In the genomic region with DNA sequence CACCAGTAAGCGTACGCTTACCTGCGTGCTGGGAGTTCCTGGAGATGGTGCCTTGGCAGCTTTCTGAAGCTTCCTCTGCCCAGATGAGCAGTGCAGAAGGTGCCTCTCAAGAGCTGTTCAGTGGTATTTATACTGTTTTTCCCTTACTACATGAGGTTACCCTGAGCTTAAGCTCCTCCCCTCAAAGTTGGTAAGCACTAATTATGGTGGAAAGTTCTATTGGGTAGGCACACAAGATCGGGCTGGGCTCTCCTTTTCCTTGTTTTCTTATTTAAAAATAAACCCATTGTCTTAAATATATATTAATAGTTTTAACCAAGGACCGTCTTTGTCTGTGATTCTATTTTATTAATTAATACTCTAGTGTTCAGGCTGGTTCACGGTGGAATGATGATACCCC, we compare ENCODE assay signal across 12 cellular contexts. TPM values are rescaled to one million over a fixed set of nuclear protein-coding genes. Genes with fewer than 3 reads are reported as not detected.
"Had no signal": no experiment of that assay in that cellular context is flagged by ENCODE, and none has a peak within 500 bp of the region (broad histone marks: within the 10 kb centered on the region; RNA-seq: fewer than 3 reads in every experiment).

Gene COL10A1, minus strand, starts transcription at position 101 of the 400 bp plus-strand sequence. CDS start 640 bp downstream, outside the sequence.

- FAIRE-seq: HTR-8/SVneo, K562 had no signal

- H3K4me1 ChIP-seq: HAP-1 had no signal

- H3K4me3 ChIP-seq: GM23248, HAP-1, K562 had no signal

- DNase-seq: GM23248, GOT3, H7, HFFc6, IMR-90 had no signal

- H3K9me3 ChIP-seq: HAP-1 had no signal

- H2AFZ ChIP-seq: GM23248 had no signal

- H3K36me3 ChIP-seq: HAP-1 had no signal

- ATAC-seq: HCT116, K562 had no signal

- H3K9ac ChIP-seq: GM23248 had no signal

- H3K27ac ChIP-seq: GM23248, HL-60 had no signal

RNA-seq across cellular contexts. Expression of gene COL10A1, which starts in this region (rescaled TPM):
- total RNA-seq: H4, H7, HT-29, IMR-90, K562 had no signal
